In genomic region chr4:95985051-95985450, GRCh38 we compare ENCODE assay signal across 16 cellular contexts.
"Had no signal": no experiment of that assay in that cellular context is flagged by ENCODE, and none has a peak within 500 bp of the region (broad histone marks: within the 10 kb centered on the region; RNA-seq: fewer than 3 reads in every experiment).

No MANE protein-coding gene starts in this region.

- DNase-seq: activated CD4-positive, alpha-beta T cell treated with anti-CD3 and anti-CD28 coated beads for 1 hour; activated CD4-positive, alpha-beta T cell treated with anti-CD3 and anti-CD28 coated beads, Interleukin-2, amount 50 U/mL, for 4 hours; activated naive CD4-positive, alpha-beta T cell; activated naive CD8-positive, alpha-beta T cell treated with anti-CD3 and anti-CD28 coated beads, Interleukin-2, amount 10 ng/mL, durations not matched to agents 7 days and 5 days; activated T-cell treated with anti-CD3 and anti-CD28 coated beads for 4 hours; central memory CD4-positive, alpha-beta T cell; left colon; right lobe of liver; testis; upper lobe of right lung had no signal

- H3K9me3 ChIP-seq: right lobe of liver, testis, upper lobe of right lung had no signal

- FAIRE-seq: islet of Langerhans had no signal

- H3K4me2 ChIP-seq: smooth muscle cell had no signal

- H3K27ac ChIP-seq: coronary artery, right lobe of liver, testis, upper lobe of right lung, VCaP had no signal

- H3K36me3 ChIP-seq: right lobe of liver, upper lobe of right lung had no signal

- H3K4me3 ChIP-seq: coronary artery, lung, right lobe of liver, smooth muscle cell, testis, upper lobe of right lung had no signal

- ATAC-seq: esophagus mucosa, left colon, right lobe of liver, upper lobe of right lung had no signal

- H3K27me3 ChIP-seq: right lobe of liver, testis, upper lobe of right lung had no signal

- H3K4me1 ChIP-seq: right lobe of liver, testis, upper lobe of right lung had no signal
